8 cellular contexts compared by ENCODE assay signal in genomic region chr17:7042507-7043194, GRCh38.
DNase-seq lines count a peak whose midpoint lies in the region; ATAC-seq and TF ChIP-seq lines count a peak whose summit lies in the region.

No MANE protein-coding gene starts in this region.

- DNase-seq in activated naive CD4-positive, alpha-beta T cell (lab: John Stamatoyannopoulos, UW): peak in 3 of 4 experiments; percentile 19 to 47 (median 24)
- DNase-seq in stimulated activated CD4-positive, alpha-beta T cell treated with anti-CD3 and anti-CD28 coated beads, Interleukin-4, amount 100 ng/mL, for 4 hours: peak; percentile 34
- DNase-seq in middle frontal gyrus (ENCODE audit: extremely low spot score, low spot score): no peak
- no peak for DNase-seq in HEK293T (ENCODE audit: extremely low spot score)

- no peaks in the 10 kb centered on the region for H3K36me3 ChIP-seq in iPS-18a (ENCODE audit: control insufficient read depth, low read depth, low read length)

- no peak overlapping the region for H3K9ac ChIP-seq in iPS-18a (ENCODE audit: low read length)

- ATAC-seq in HG02840 (IDR thresholded peaks at IDR 0.05; ENCODE audit: low FRiP score, unreplicated experiment): no peak
- ATAC-seq in GM19397 (IDR thresholded peaks at IDR 0.05; ENCODE audit: unreplicated experiment): no peak

- no peaks in the 10 kb centered on the region for H3K9me3 ChIP-seq in iPS-18a (ENCODE audit: control insufficient read depth, low read depth, low read length)

- H3K4me3 ChIP-seq in iPS-18a (ENCODE audit: low read length): peak overlapping the region; percentile 59

- peaks cover 9% of the 10 kb centered on the region for H3K4me1 ChIP-seq in iPS-18a (ENCODE audit: control insufficient read depth, low read depth, low read length)

- CTCF ChIA-PET in HEK293T (lab: Yijun Ruan, JAX): no interaction called here

- TF ChIP-seq POLR2A in GM19193 (IDR thresholded peaks at IDR 0.05; ENCODE audit: extremely low read depth, insufficient read depth, insufficient read length): peak; percentile 18

- peaks cover 56% of the 10 kb centered on the region for H3K27me3 ChIP-seq in iPS-18a (ENCODE audit: control insufficient read depth, insufficient read depth, low read length)

- H3K27ac ChIP-seq in iPS-18a (ENCODE audit: low read length): no peak overlapping the region

- POLR2A ChIA-PET in HEK293T (lab: Yijun Ruan, JAX): no interaction called here

TF ChIP-seq in HEK293T, 16 proteins besides CTCF, POLR2A, EP300 and RAD21:
- TF ChIP-seq L3MBTL2 (conservative IDR thresholded peaks at IDR 0.05): no peak
- no peak for TF ChIP-seq FOXA1 (IDR thresholded peaks at IDR 0.05)
- TF ChIP-seq ELF4 (IDR thresholded peaks at IDR 0.05): no peak
- TF ChIP-seq HDGF (IDR thresholded peaks at IDR 0.05; ENCODE audit: borderline replicate concordance): no peak
- no peak for TF ChIP-seq BHLHE40 (IDR thresholded peaks at IDR 0.05; ENCODE audit: borderline replicate concordance)
- no peak for TF ChIP-seq FOXM1 (IDR thresholded peaks at IDR 0.05; ENCODE audit: borderline replicate concordance)
- no peak for TF ChIP-seq SP1 (IDR thresholded peaks at IDR 0.05)
- no peak for TF ChIP-seq ARNT (IDR thresholded peaks at IDR 0.05)
- no peak for TF ChIP-seq FOXK2 (IDR thresholded peaks at IDR 0.05)

Comparison
In these comparisons a context has a peak if more than half of its experiments do, and no peak if none do; other contexts are left out.
1. DNase-seq: peak in activated naive CD4-positive, alpha-beta T cell (3 of 4) and stimulated activated CD4-positive, alpha-beta T cell treated with anti-CD3 and anti-CD28 coated beads, Interleukin-4, amount 100 ng/mL, for 4 hours (2 of 2); none in middle frontal gyrus (single experiment) and HEK293T (single experiment).